ENCODE assay signal across 8 cellular contexts in genomic region chr3:185270262-185270955, GRCh38. TPM values are rescaled to one million over a fixed set of nuclear protein-coding genes. Genes with fewer than 3 reads are reported as not detected.
DNase-seq lines count a peak whose midpoint lies in the region; ATAC-seq and TF ChIP-seq lines count a peak whose summit lies in the region.

No MANE protein-coding gene starts in this region.

- DNase-seq in AG09309 (ENCODE audit: low read depth) (no peak), NCI-H446 treated with DMSO at 0.1 percent for 48 hours (lab: John Stamatoyannopoulos, UW) (peak; percentile 29), cardiac fibroblast (ENCODE audit: low read depth in 2 of 2) (peak; percentile 46 to 61), mucosa of descending colon (peak in 1 of 3 donors; percentile 64)

- ATAC-seq in GM21529 (IDR thresholded peaks at IDR 0.05; ENCODE audit: unreplicated experiment): peak; percentile 61
- peak; percentile 92 for ATAC-seq in mucosa of descending colon
- no peak for ATAC-seq in GM19035 (IDR thresholded peaks at IDR 0.05; ENCODE audit: unreplicated experiment)
- no peak for ATAC-seq in GM18858 (IDR thresholded peaks at IDR 0.05; ENCODE audit: unreplicated experiment)
- no peak for ATAC-seq in HG03457 (IDR thresholded peaks at IDR 0.05; ENCODE audit: unreplicated experiment)

- TF ChIP-seq CTCF in AG09309 (IDR thresholded peaks at IDR 0.05; ENCODE audit: control insufficient read depth, insufficient read depth, low read depth, low read length, missing control alignments) (peak; percentile 80), cardiac fibroblast (IDR thresholded peaks at IDR 0.05; ENCODE audit: low read depth, low read length) (peak; percentile 71), mucosa of descending colon (IDR thresholded peaks at IDR 0.05) (peak; percentile 29)

- no peak overlapping the region for H3K4me3 ChIP-seq in AG09309 (ENCODE audit: control insufficient read depth, low read depth, low read length)
- no peak overlapping the region for H3K4me3 ChIP-seq in cardiac fibroblast (replicated peaks in 1 of 2; ENCODE audit: low read depth in 2 of 2, low read length in 2 of 2)
- no peak overlapping the region for H3K4me3 ChIP-seq in mucosa of descending colon

- no peaks in the 10 kb centered on the region for H3K9me3 ChIP-seq in mucosa of descending colon

- peaks cover 17% of the 10 kb centered on the region for H3K4me1 ChIP-seq in mucosa of descending colon (ENCODE audit: low read depth)

- no peaks in the 10 kb centered on the region for H3K36me3 ChIP-seq in mucosa of descending colon (ENCODE audit: low read depth)

- intact Hi-C loops in mucosa of descending colon (cut with DNase I, micrococcal nuclease): no loop called here

RNA-seq across cellular contexts. Expression of gene EHHADH, which starts 16.6 kb away (rescaled TPM):
- 10 to 100 TPM; 18.3 to 33.2 (median 29.0) TPM for total RNA-seq in mucosa of descending colon

Comparison
In these comparisons a context has a peak if more than half of its experiments do, and no peak if none do; other contexts are left out.
1. CTCF ChIP-seq: peak in every context shown above with its lines; median percentile 80 in AG09309; 71 in cardiac fibroblast; 29 in mucosa of descending colon.
2. ATAC-seq: peak in GM21529 (single experiment) and mucosa of descending colon (single experiment); none in GM19035 (single experiment), GM18858 (single experiment) and HG03457 (single experiment).